Comparison of ENCODE assay signal across 7 cellular contexts in the genomic region with DNA sequence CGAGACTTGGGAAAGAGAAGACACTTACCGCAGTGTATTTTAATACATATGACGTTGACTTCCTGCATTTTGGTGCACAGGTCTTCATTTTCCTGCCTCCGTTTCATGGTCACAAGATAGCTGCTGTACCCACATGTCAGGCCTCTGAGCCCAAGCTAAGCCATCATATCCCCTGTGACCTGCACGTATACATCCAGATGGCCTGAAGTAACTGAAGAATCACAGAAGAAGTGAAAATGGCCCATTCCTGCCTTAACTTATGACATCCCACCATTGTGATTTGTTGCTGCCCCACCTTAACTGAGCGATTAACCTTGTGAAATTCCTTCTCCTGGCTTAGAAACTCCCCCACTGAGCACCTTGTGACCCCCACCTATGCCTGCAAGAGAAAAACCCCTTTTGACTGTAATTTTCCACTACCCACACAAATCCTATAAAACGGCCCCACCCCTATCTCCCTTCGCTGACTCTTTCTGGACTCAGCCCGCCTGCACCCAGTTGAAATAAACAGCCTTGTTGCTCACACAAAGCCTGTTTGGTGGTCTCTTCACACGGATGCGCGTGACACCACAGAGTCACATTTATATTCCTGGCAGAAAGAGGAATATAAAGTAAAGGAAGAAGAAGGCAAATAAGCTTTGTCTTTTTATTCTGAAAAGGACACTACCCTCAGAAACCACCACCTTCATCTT.
DNase-seq lines count a peak whose midpoint lies in the region; ATAC-seq and TF ChIP-seq lines count a peak whose summit lies in the region.
"Not testable (repeated sequence)": the region's sequence is repeated elsewhere in the genome, so short reads cannot be mapped to it uniquely, and the experiment has no call there.

No MANE protein-coding gene starts in this region.

- H3K4me1 ChIP-seq in HEK293 (ENCODE audit: control insufficient read depth, insufficient read depth, low read length): not testable (repeated sequence)

- H3K4me3 Mint-ChIP-seq in activated B cell treated with CpG ODN at 0.5 μM for 24 hours: peak overlapping the region; percentile 83
- peak overlapping the region; percentile 66 for H3K4me3 Mint-ChIP-seq in activated naive CD8-positive, alpha-beta T cell treated with anti-CD3 and anti-CD28 coated beads, Interleukin-2, amount 10 ng/mL, durations not matched to agents 7 days and 5 days
- not testable (repeated sequence) for H3K4me3 Mint-ChIP-seq in mesothelial cell of epicardium

- H3K27me3 Mint-ChIP-seq in activated B cell treated with CpG ODN at 0.5 μM for 24 hours; activated naive CD8-positive, alpha-beta T cell treated with anti-CD3 and anti-CD28 coated beads, Interleukin-2, amount 10 ng/mL, durations not matched to agents 7 days and 5 days; mesothelial cell of epicardium (ENCODE audit: low read depth): not testable (repeated sequence)

- ATAC-seq in activated B cell treated with CpG ODN at 0.5 μM for 24 hours (ENCODE audit: low read depth): not testable (repeated sequence)
- peak; percentile 69 for ATAC-seq in activated naive CD8-positive, alpha-beta T cell treated with anti-CD3 and anti-CD28 coated beads, Interleukin-2, amount 10 ng/mL, durations not matched to agents 7 days and 5 days (ENCODE audit: low read depth)

- DNase-seq in GM06990 (ENCODE audit: extremely low read depth, insufficient read length) (peak; percentile 44), activated T-cell treated with anti-CD3 and anti-CD28 coated beads for 4 hours (peak; percentile 32)
- not testable (repeated sequence) for DNase-seq in activated B cell treated with CpG ODN at 0.5 μM for 24 hours; activated naive CD8-positive, alpha-beta T cell treated with anti-CD3 and anti-CD28 coated beads, Interleukin-2, amount 10 ng/mL, durations not matched to agents 7 days and 5 days; mesothelial cell of epicardium (ENCODE audit: low spot score in 2 of 2, unreplicated experiment in 2 of 2)
- peak; percentile 26 for DNase-seq in stimulated activated CD4-positive, alpha-beta T cell treated with anti-CD3 and anti-CD28 coated beads, Interleukin-2, amount 100 ng/mL, for 4 hours (ENCODE audit: low read depth)

- peaks cover 61% of the 10 kb centered on the region for H3K4me1 Mint-ChIP-seq in activated B cell treated with CpG ODN at 0.5 μM for 24 hours
- peaks cover 35% of the 10 kb centered on the region for H3K4me1 Mint-ChIP-seq in activated naive CD8-positive, alpha-beta T cell treated with anti-CD3 and anti-CD28 coated beads, Interleukin-2, amount 10 ng/mL, durations not matched to agents 7 days and 5 days
- peaks cover 42% of the 10 kb centered on the region for H3K4me1 Mint-ChIP-seq in mesothelial cell of epicardium

- H3K36me3 ChIP-seq in GM06990 (ENCODE audit: control insufficient read depth, insufficient read depth, low read length); HEK293 (ENCODE audit: control insufficient read depth in 2 of 2, insufficient read depth in 1 of 2, low read length in 2 of 2): not testable (repeated sequence)

- POLR2A ChIA-PET in HEK293 (lab: Yijun Ruan, JAX): not testable (repeated sequence)
- POLR2A ChIA-PET in activated B cell treated with CpG ODN at 0.5 μM for 24 hours (lab: Charles Lee): interaction anchor here (0.5 to 6.6 kb wide), 23 partner anchors 26 to 458 kb away, joined by 3 to 92 read pairs (median 4); partner anchors contain the start of genes AMN1 and RESF1
- POLR2A ChIA-PET in activated naive CD8-positive, alpha-beta T cell treated with anti-CD3 and anti-CD28 coated beads, Interleukin-2, amount 10 ng/mL, durations not matched to agents 7 days and 5 days (lab: Charles Lee): interaction anchor here (0.8 to 2.2 kb wide), 7 partner anchors 29 to 154 kb away, joined by 3 to 7 read pairs (median 4); partner anchors contain the start of genes AMN1 and RESF1

- not testable (repeated sequence) for H3K4me3 ChIP-seq in GM06990 (replicated peaks; ENCODE audit: low read depth, low read length); HEK293 (ENCODE audit: low read depth, low read length)

- not testable (repeated sequence) for H3K27me3 ChIP-seq in GM06990 (replicated peaks; ENCODE audit: control insufficient read depth, insufficient read depth, low read length)

- not testable (repeated sequence) for H3K9me3 ChIP-seq in HEK293 (ENCODE audit: control insufficient read depth, insufficient read depth, low read depth, low read length)

- TF ChIP-seq CTCF in GM06990 (IDR thresholded peaks at IDR 0.05; ENCODE audit: insufficient read depth, low read length, poor library complexity, severe bottlenecking); HEK293 (tag by site-specific recombination; IDR thresholded peaks at IDR 0.05); activated B cell treated with CpG ODN at 0.5 μM for 24 hours (IDR thresholded peaks at IDR 0.05); mesothelial cell of epicardium (IDR thresholded peaks at IDR 0.05; ENCODE audit: unreplicated experiment): not testable (repeated sequence)

- CTCF ChIA-PET in HEK293 (lab: Yijun Ruan, JAX): not testable (repeated sequence)
- CTCF ChIA-PET in activated B cell treated with CpG ODN at 0.5 μM for 24 hours (lab: Charles Lee): interaction anchor here (0.6 to 1.2 kb wide), 2 partner anchors 58 to 61 kb away, joined by 3 read pairs; no protein-coding TSS in a partner anchor

- intact Hi-C loops in activated B cell treated with CpG ODN at 0.5 μM for 24 hours (cut with micrococcal nuclease): loop anchor here (1.0 kb wide), 2 partner anchors 58 to 92 kb away; no protein-coding TSS in a partner anchor

- H3K27ac Mint-ChIP-seq in activated B cell treated with CpG ODN at 0.5 μM for 24 hours (peak overlapping the region; percentile 96), mesothelial cell of epicardium (peak overlapping the region; percentile 30)
- H3K27ac Mint-ChIP-seq in activated naive CD8-positive, alpha-beta T cell treated with anti-CD3 and anti-CD28 coated beads, Interleukin-2, amount 10 ng/mL, durations not matched to agents 7 days and 5 days: peak overlapping the region; percentile 93

- not testable (repeated sequence) for H3K27ac ChIP-seq in HEK293 (ENCODE audit: extremely low read depth, low read depth, low read length)

- not testable (repeated sequence) for H3K9me3 Mint-ChIP-seq in activated B cell treated with CpG ODN at 0.5 μM for 24 hours; activated naive CD8-positive, alpha-beta T cell treated with anti-CD3 and anti-CD28 coated beads, Interleukin-2, amount 10 ng/mL, durations not matched to agents 7 days and 5 days; mesothelial cell of epicardium

- not testable (repeated sequence) for H3K36me3 Mint-ChIP-seq in activated B cell treated with CpG ODN at 0.5 μM for 24 hours (ENCODE audit: low read depth); mesothelial cell of epicardium
- peaks cover 26% of the 10 kb centered on the region for H3K36me3 Mint-ChIP-seq in activated naive CD8-positive, alpha-beta T cell treated with anti-CD3 and anti-CD28 coated beads, Interleukin-2, amount 10 ng/mL, durations not matched to agents 7 days and 5 days

TF ChIP-seq in HEK293, 187 proteins besides CTCF, POLR2A, EP300 and RAD21:
- 0 out of 2 replicates have a peak, but pooled peaks have one; percentile 27 for TF ChIP-seq ZFHX2 (tag by site-specific recombination; conservative IDR thresholded peaks at IDR 0.05)
- peak; percentile 48; the same call in 1 of the 2 replicates for TF ChIP-seq EGR2 (tag by site-specific recombination; IDR thresholded peaks at IDR 0.05; ENCODE audit: low read depth)

Comparison
In these comparisons a context has a peak if more than half of its experiments do, and no peak if none do; other contexts are left out.
1. H3K27ac Mint-ChIP-seq: peak in every context shown above with its lines; median percentile 96 in activated B cell treated with CpG ODN at 0.5 μM for 24 hours; 93 in activated naive CD8-positive, alpha-beta T cell treated with anti-CD3 and anti-CD28 coated beads, Interleukin-2, amount 10 ng/mL, durations not matched to agents 7 days and 5 days; 30 in mesothelial cell of epicardium.